Comparison of ENCODE assay signal across 22 cellular contexts in genomic region chr18:34330308-34330707, GRCh38.
A peak's percentile ranks its signal among the peaks of the same experiment; 100 is the strongest.
DNase-seq lines count a peak whose midpoint lies in the region; ATAC-seq and TF ChIP-seq lines count a peak whose summit lies in the region.
"Had no signal": no experiment of that assay in that cellular context is flagged by ENCODE, and none has a peak within 500 bp of the region (broad histone marks: within the 10 kb centered on the region; RNA-seq: fewer than 3 reads in every experiment).

No MANE protein-coding gene starts in this region.

- no peak overlapping the region for H3K27ac Mint-ChIP-seq in activated naive CD8-positive, alpha-beta T cell treated with anti-CD3 and anti-CD28 coated beads for 36 hours
- H3K27ac Mint-ChIP-seq: activated naive CD4-positive, alpha-beta T cell treated with anti-CD3 and anti-CD28 coated beads, Interleukin-2, amount 50 U/mL, for 72 hours; nephron progenitor cell had no signal

- H3K36me3 Mint-ChIP-seq in activated naive CD8-positive, alpha-beta T cell treated with anti-CD3 and anti-CD28 coated beads for 36 hours: no peaks in the 10 kb centered on the region

- DNase-seq in Daoy (ENCODE audit: low read depth) (peak; percentile 9), NCI-H524 treated with DMSO at 0.1 percent for 48 hours (lab: John Stamatoyannopoulos, UW) (peak; percentile 15), left ventricle myocardium superior (no peak)
- DNase-seq in activated naive CD8-positive, alpha-beta T cell treated with anti-CD3 and anti-CD28 coated beads for 36 hours: no peak
- DNase-seq: activated CD4-positive, CD25-positive, alpha-beta regulatory T cell treated with anti-CD3 and anti-CD28 coated beads, Interleukin-2, amount 50 U/mL, for 72 hours; activated CD8-positive, alpha-beta memory T cell treated with anti-CD3 and anti-CD28 coated beads for 24 hours; activated T-cell treated with anti-CD3 and anti-CD28 coated beads, Interleukin-2, amount 50 U/mL, for 48 hours; cerebellar nuclear complex; DND-41; effector memory CD4-positive, alpha-beta T cell; esophagus squamous epithelium; midbrain; NCI-H2029; nephron progenitor cell; NK-92 treated with Interleukin-12 subunit alpha and Interleukin-12 subunit beta, amount 100 ng/mL, for 24 hours had no signal

- TF ChIP-seq CTCF in 22Rv1 (IDR thresholded peaks at IDR 0.05) (no peak), VCaP (conservative IDR thresholded peaks at IDR 0.05) (no peak)

- H3K4me3 Mint-ChIP-seq in activated naive CD8-positive, alpha-beta T cell treated with anti-CD3 and anti-CD28 coated beads for 36 hours: no peak overlapping the region

- intact Hi-C loops in left ventricle myocardium superior (cut with micrococcal nuclease): no loop called here

- H3K4me1 Mint-ChIP-seq in activated naive CD8-positive, alpha-beta T cell treated with anti-CD3 and anti-CD28 coated beads for 36 hours: no peaks in the 10 kb centered on the region
- H3K4me1 Mint-ChIP-seq: nephron progenitor cell had no signal

- peak overlapping the region; percentile 79 for H3K27ac ChIP-seq in 22Rv1
- H3K27ac ChIP-seq in VCaP: peak overlapping the region; percentile 76
- H3K27ac ChIP-seq: esophagus squamous epithelium, vagina had no signal

- ATAC-seq in HG03520 (IDR thresholded peaks at IDR 0.05; ENCODE audit: unreplicated experiment) (no peak), left ventricle myocardium superior (no peak), GM19023 (IDR thresholded peaks at IDR 0.05; ENCODE audit: unreplicated experiment) (no peak)
- ATAC-seq: activated naive CD4-positive, alpha-beta T cell treated with anti-CD3 and anti-CD28 coated beads, Interleukin-2, amount 50 U/mL, for 72 hours had no signal

- peaks cover 17% of the 10 kb centered on the region for H3K9me3 Mint-ChIP-seq in activated naive CD8-positive, alpha-beta T cell treated with anti-CD3 and anti-CD28 coated beads for 36 hours

- no peaks in the 10 kb centered on the region for H3K27me3 Mint-ChIP-seq in activated naive CD8-positive, alpha-beta T cell treated with anti-CD3 and anti-CD28 coated beads for 36 hours
- H3K27me3 Mint-ChIP-seq: progenitor cell of endocrine pancreas had no signal

Comparison
In these comparisons a context has a peak if more than half of its experiments do, and no peak if none do; other contexts are left out.
1. DNase-seq: peak in Daoy (single experiment) and NCI-H524 treated with DMSO at 0.1 percent for 48 hours (single experiment); none in activated naive CD8-positive, alpha-beta T cell treated with anti-CD3 and anti-CD28 coated beads for 36 hours (single experiment) and left ventricle myocardium superior (single experiment).